21 cellular contexts compared by ENCODE assay signal in genomic region chr1:219563568-219563967, GRCh38.
"Had no signal": no experiment of that assay in that cellular context is flagged by ENCODE, and none has a peak within 500 bp of the region (broad histone marks: within the 10 kb centered on the region; RNA-seq: fewer than 3 reads in every experiment).

No MANE protein-coding gene starts in this region.

- H3K36me3 Mint-ChIP-seq: activated CD8-positive, alpha-beta memory T cell treated with anti-CD3 and anti-CD28 coated beads, Interleukin-2, amount 10 ng/mL, durations not matched to agents 7 days and 5 days; activated naive CD4-positive, alpha-beta T cell treated with anti-CD3 and anti-CD28 coated beads, Interleukin-2, amount 50 U/mL, for 24 hours; natural killer cell; stimulated activated effector memory CD8-positive, alpha-beta T cell treated with anti-CD3 and anti-CD28 coated beads, Interleukin-12 subunit alpha, Interleukin-12 subunit beta, amount 100 ng/mL, for 72 hours had no signal

- H3K4me3 Mint-ChIP-seq: activated CD4-positive, alpha-beta memory T cell treated with anti-CD3 and anti-CD28 coated beads, Interleukin-2, amount 10 ng/mL, durations not matched to agents 7 days and 5 days; activated CD4-positive, alpha-beta T cell treated with anti-CD3 and anti-CD28 coated beads, Interleukin-2, amount 10 ng/mL, durations not matched to agents 24 days and 14 days; activated CD8-positive, alpha-beta memory T cell treated with anti-CD3 and anti-CD28 coated beads, Interleukin-2, amount 10 ng/mL, durations not matched to agents 7 days and 5 days; activated naive CD4-positive, alpha-beta T cell treated with anti-CD3 and anti-CD28 coated beads, Interleukin-2, amount 50 U/mL, for 24 hours; natural killer cell; stimulated activated effector memory CD8-positive, alpha-beta T cell treated with anti-CD3 and anti-CD28 coated beads, Interleukin-12 subunit alpha, Interleukin-12 subunit beta, amount 100 ng/mL, for 72 hours; stimulated activated naive CD8-positive, alpha-beta T cell treated with anti-CD3 and anti-CD28 coated beads, Interleukin-15, amount 100 ng/mL, for 72 hours had no signal

- DNase-seq: activated CD4-positive, alpha-beta memory T cell treated with anti-CD3 and anti-CD28 coated beads, Interleukin-2, amount 10 ng/mL, durations not matched to agents 7 days and 5 days; activated CD4-positive, alpha-beta T cell treated with anti-CD3 and anti-CD28 coated beads, Interleukin-2, amount 10 ng/mL, durations not matched to agents 24 days and 14 days; activated CD8-positive, alpha-beta memory T cell treated with anti-CD3 and anti-CD28 coated beads, Interleukin-2, amount 10 ng/mL, durations not matched to agents 7 days and 5 days; activated gamma-delta T cell treated with Interleukin-2 at 50 U/mL for 16 hours; activated T-cell treated with anti-CD3 and anti-CD28 coated beads for 4 hours; anterior cingulate cortex; body of pancreas; head of caudate nucleus; islet precursor cell; left cardiac atrium; midbrain; natural killer cell; ovary; small intestine; stimulated activated CD4-positive, alpha-beta T cell treated with anti-CD3 and anti-CD28 coated beads, Interleukin-2, amount 100 ng/mL, for 24 hours; stimulated activated naive CD8-positive, alpha-beta T cell treated with anti-CD3 and anti-CD28 coated beads, Interleukin-15, amount 100 ng/mL, for 72 hours had no signal

- H3K9me3 Mint-ChIP-seq: activated CD4-positive, alpha-beta memory T cell treated with anti-CD3 and anti-CD28 coated beads, Interleukin-2, amount 10 ng/mL, durations not matched to agents 7 days and 5 days; activated CD4-positive, alpha-beta T cell treated with anti-CD3 and anti-CD28 coated beads, Interleukin-2, amount 10 ng/mL, durations not matched to agents 24 days and 14 days; natural killer cell; stimulated activated effector memory CD8-positive, alpha-beta T cell treated with anti-CD3 and anti-CD28 coated beads, Interleukin-12 subunit alpha, Interleukin-12 subunit beta, amount 100 ng/mL, for 72 hours had no signal

- H3K27ac Mint-ChIP-seq: activated CD4-positive, alpha-beta memory T cell treated with anti-CD3 and anti-CD28 coated beads, Interleukin-2, amount 10 ng/mL, durations not matched to agents 7 days and 5 days; activated CD4-positive, alpha-beta T cell treated with anti-CD3 and anti-CD28 coated beads, Interleukin-2, amount 10 ng/mL, durations not matched to agents 24 days and 14 days; activated CD8-positive, alpha-beta memory T cell treated with anti-CD3 and anti-CD28 coated beads, Interleukin-2, amount 10 ng/mL, durations not matched to agents 7 days and 5 days; activated naive CD4-positive, alpha-beta T cell treated with anti-CD3 and anti-CD28 coated beads, Interleukin-2, amount 50 U/mL, for 24 hours; natural killer cell; stimulated activated effector memory CD8-positive, alpha-beta T cell treated with anti-CD3 and anti-CD28 coated beads, Interleukin-12 subunit alpha, Interleukin-12 subunit beta, amount 100 ng/mL, for 72 hours; stimulated activated naive CD8-positive, alpha-beta T cell treated with anti-CD3 and anti-CD28 coated beads, Interleukin-15, amount 100 ng/mL, for 72 hours had no signal

- ATAC-seq: activated CD4-positive, CD25-positive, alpha-beta regulatory T cell treated with anti-CD3 and anti-CD28 coated beads, Interleukin-2, amount 50 U/mL, for 24 hours; activated CD8-positive, alpha-beta memory T cell treated with anti-CD3 and anti-CD28 coated beads, Interleukin-2, amount 10 ng/mL, durations not matched to agents 7 days and 5 days; body of pancreas; gastroesophageal sphincter; left cardiac atrium; natural killer cell; sciatic nerve; stimulated activated effector memory CD8-positive, alpha-beta T cell treated with anti-CD3 and anti-CD28 coated beads, Interleukin-12 subunit alpha, Interleukin-12 subunit beta, amount 100 ng/mL, for 72 hours; stimulated activated naive CD8-positive, alpha-beta T cell treated with anti-CD3 and anti-CD28 coated beads, Interleukin-15, amount 100 ng/mL, for 72 hours had no signal

- H3K27me3 Mint-ChIP-seq: activated CD4-positive, alpha-beta memory T cell treated with anti-CD3 and anti-CD28 coated beads, Interleukin-2, amount 10 ng/mL, durations not matched to agents 7 days and 5 days; activated CD4-positive, alpha-beta T cell treated with anti-CD3 and anti-CD28 coated beads, Interleukin-2, amount 10 ng/mL, durations not matched to agents 24 days and 14 days; activated CD8-positive, alpha-beta memory T cell treated with anti-CD3 and anti-CD28 coated beads, Interleukin-2, amount 10 ng/mL, durations not matched to agents 7 days and 5 days; activated naive CD4-positive, alpha-beta T cell treated with anti-CD3 and anti-CD28 coated beads, Interleukin-2, amount 50 U/mL, for 24 hours; stimulated activated naive CD8-positive, alpha-beta T cell treated with anti-CD3 and anti-CD28 coated beads, Interleukin-15, amount 100 ng/mL, for 72 hours had no signal

- H3K4me1 Mint-ChIP-seq: activated CD4-positive, alpha-beta memory T cell treated with anti-CD3 and anti-CD28 coated beads, Interleukin-2, amount 10 ng/mL, durations not matched to agents 7 days and 5 days; activated CD4-positive, alpha-beta T cell treated with anti-CD3 and anti-CD28 coated beads, Interleukin-2, amount 10 ng/mL, durations not matched to agents 24 days and 14 days; activated CD8-positive, alpha-beta memory T cell treated with anti-CD3 and anti-CD28 coated beads, Interleukin-2, amount 10 ng/mL, durations not matched to agents 7 days and 5 days; activated naive CD4-positive, alpha-beta T cell treated with anti-CD3 and anti-CD28 coated beads, Interleukin-2, amount 50 U/mL, for 24 hours; natural killer cell; stimulated activated effector memory CD8-positive, alpha-beta T cell treated with anti-CD3 and anti-CD28 coated beads, Interleukin-12 subunit alpha, Interleukin-12 subunit beta, amount 100 ng/mL, for 72 hours; stimulated activated naive CD8-positive, alpha-beta T cell treated with anti-CD3 and anti-CD28 coated beads, Interleukin-15, amount 100 ng/mL, for 72 hours had no signal
